In the genomic region with DNA sequence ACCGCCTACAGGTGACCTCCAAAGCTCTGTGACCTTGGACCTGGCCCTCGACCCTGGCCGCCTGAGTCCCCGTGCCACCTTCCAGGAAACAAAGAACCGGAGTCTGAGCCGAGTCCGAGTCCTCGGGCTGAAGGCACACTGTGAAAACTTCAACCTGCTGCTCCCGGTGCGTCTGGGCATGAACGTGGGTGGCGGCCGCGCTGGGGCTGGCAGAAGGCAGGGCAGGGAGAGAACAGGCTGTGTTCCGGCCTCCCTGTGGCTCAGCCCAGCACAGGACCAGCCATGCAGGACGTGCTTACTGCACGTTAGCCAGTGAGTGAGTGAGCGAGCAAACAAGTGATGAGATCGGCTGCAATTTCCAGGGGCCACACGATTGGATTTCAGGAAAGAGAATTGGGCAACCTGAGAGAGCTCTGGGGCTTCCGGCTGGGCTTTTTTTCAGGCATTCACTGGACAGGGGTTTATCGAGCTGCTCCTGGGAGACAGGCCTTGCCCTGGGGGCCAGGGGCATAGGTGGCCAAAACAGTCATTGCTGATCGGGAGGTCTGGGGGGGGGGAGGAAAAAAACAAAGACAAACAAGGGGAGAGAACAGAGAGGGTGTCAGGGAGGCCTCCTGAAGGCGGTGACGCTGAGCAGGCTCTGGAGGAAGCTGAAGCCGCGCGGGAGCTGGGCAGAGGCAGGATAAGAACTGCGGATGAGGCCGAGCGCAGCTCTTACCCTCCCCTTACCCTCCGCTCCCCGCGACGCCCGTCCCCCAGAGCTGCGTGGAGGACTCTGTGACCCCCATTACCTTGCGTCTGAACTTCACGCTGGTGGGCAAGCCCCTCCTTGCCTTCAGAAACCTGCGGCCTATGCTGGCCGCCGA, we compare ENCODE assay signal across 1 cellular context.
TF ChIP-seq lines count a peak whose summit lies in the region.

No MANE protein-coding gene starts in this region.

TF ChIP-seq in HepG2, 621 proteins besides CTCF, POLR2A, EP300 and RAD21 (continued from another document and continues in another):
- TF ChIP-seq FOXO4 (CRISPR knock-in tag; conservative IDR thresholded peaks at IDR 0.05): 0 out of 2 replicates have a peak, but pooled peaks have one; percentile 79
- TF ChIP-seq ZNF777 (CRISPR knock-in tag; IDR thresholded peaks at IDR 0.05): no peak
- TF ChIP-seq GATAD2A (CRISPR knock-in tag; IDR thresholded peaks at IDR 0.05): peak; percentile 51
- TF ChIP-seq ZNF775 (CRISPR knock-in tag; IDR thresholded peaks at IDR 0.05; ENCODE audit: borderline replicate concordance): no peak
- TF ChIP-seq SRF (IDR thresholded peaks at IDR 0.05; ENCODE audit: low read depth, low read length): no peak
- peak; percentile 92 for TF ChIP-seq ZNF431 (CRISPR knock-in tag; IDR thresholded peaks at IDR 0.05; ENCODE audit: borderline replicate concordance, low read depth)
- TF ChIP-seq, protein P1, sequence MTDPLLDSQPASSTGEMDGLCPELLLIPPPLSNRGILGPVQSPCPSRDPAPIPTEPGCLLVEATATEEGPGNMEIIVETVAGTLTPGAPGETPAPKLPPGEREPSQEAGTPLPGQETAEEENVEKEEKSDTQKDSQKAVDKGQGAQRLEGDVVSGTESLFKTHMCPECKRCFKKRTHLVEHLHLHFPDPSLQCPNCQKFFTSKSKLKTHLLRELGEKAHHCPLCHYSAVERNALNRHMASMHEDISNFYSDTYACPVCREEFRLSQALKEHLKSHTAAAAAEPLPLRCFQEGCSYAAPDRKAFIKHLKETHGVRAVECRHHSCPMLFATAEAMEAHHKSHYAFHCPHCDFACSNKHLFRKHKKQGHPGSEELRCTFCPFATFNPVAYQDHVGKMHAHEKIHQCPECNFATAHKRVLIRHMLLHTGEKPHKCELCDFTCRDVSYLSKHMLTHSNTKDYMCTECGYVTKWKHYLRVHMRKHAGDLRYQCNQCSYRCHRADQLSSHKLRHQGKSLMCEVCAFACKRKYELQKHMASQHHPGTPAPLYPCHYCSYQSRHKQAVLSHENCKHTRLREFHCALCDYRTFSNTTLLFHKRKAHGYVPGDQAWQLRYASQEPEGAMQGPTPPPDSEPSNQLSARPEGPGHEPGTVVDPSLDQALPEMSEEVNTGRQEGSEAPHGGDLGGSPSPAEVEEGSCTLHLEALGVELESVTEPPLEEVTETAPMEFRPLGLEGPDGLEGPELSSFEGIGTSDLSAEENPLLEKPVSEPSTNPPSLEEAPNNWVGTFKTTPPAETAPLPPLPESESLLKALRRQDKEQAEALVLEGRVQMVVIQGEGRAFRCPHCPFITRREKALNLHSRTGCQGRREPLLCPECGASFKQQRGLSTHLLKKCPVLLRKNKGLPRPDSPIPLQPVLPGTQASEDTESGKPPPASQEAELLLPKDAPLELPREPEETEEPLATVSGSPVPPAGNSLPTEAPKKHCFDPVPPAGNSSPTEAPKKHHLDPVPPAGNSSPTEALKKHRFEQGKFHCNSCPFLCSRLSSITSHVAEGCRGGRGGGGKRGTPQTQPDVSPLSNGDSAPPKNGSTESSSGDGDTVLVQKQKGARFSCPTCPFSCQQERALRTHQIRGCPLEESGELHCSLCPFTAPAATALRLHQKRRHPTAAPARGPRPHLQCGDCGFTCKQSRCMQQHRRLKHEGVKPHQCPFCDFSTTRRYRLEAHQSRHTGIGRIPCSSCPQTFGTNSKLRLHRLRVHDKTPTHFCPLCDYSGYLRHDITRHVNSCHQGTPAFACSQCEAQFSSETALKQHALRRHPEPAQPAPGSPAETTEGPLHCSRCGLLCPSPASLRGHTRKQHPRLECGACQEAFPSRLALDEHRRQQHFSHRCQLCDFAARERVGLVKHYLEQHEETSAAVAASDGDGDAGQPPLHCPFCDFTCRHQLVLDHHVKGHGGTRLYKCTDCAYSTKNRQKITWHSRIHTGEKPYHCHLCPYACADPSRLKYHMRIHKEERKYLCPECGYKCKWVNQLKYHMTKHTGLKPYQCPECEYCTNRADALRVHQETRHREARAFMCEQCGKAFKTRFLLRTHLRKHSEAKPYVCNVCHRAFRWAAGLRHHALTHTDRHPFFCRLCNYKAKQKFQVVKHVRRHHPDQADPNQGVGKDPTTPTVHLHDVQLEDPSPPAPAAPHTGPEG (CRISPR knock-in tag; IDR thresholded peaks at IDR 0.05): no peak
- TF ChIP-seq ZNF205 (CRISPR knock-in tag; IDR thresholded peaks at IDR 0.05): no peak
- no peak for TF ChIP-seq ZNF468 (CRISPR knock-in tag; IDR thresholded peaks at IDR 0.05)
- TF ChIP-seq ZNF749 (CRISPR knock-in tag; IDR thresholded peaks at IDR 0.05; ENCODE audit: borderline replicate concordance): no peak
- peak; percentile 56; the same call in 1 of the 2 replicates for TF ChIP-seq ARID4A (CRISPR knock-in tag; IDR thresholded peaks at IDR 0.05; ENCODE audit: borderline replicate concordance)
- TF ChIP-seq GABPB1 (CRISPR knock-in tag; IDR thresholded peaks at IDR 0.05): no peak; the same call in none of the 2 replicates
- no peak for TF ChIP-seq EHMT2 (IDR thresholded peaks at IDR 0.05; ENCODE audit: borderline replicate concordance, low read depth, low read length)
- 0 out of 2 replicates have a peak, but pooled peaks have one; percentile 27 for TF ChIP-seq ZNF776 (CRISPR knock-in tag; IDR thresholded peaks at IDR 0.05)
- no peak for TF ChIP-seq TEAD2 (CRISPR knock-in tag; IDR thresholded peaks at IDR 0.05)
- TF ChIP-seq MBD4 (IDR thresholded peaks at IDR 0.05; ENCODE audit: borderline replicate concordance, low read length): no peak
- TF ChIP-seq ZNF350 (CRISPR knock-in tag; IDR thresholded peaks at IDR 0.05; ENCODE audit: borderline replicate concordance, low read depth): peak; percentile 53
- no peak for TF ChIP-seq ZBTB8A (CRISPR knock-in tag; IDR thresholded peaks at IDR 0.05; ENCODE audit: borderline replicate concordance, low read depth)
- TF ChIP-seq ZC3H13 (CRISPR knock-in tag; IDR thresholded peaks at IDR 0.05): no peak
- TF ChIP-seq MYC (CRISPR knock-in tag; IDR thresholded peaks at IDR 0.05; ENCODE audit: borderline replicate concordance): 0 out of 2 replicates have a peak, but pooled peaks have one; percentile 39
- peak; percentile 28; the same call in 1 of the 2 replicates for TF ChIP-seq PHF8 (CRISPR knock-in tag; IDR thresholded peaks at IDR 0.05)
- TF ChIP-seq, protein P2, sequence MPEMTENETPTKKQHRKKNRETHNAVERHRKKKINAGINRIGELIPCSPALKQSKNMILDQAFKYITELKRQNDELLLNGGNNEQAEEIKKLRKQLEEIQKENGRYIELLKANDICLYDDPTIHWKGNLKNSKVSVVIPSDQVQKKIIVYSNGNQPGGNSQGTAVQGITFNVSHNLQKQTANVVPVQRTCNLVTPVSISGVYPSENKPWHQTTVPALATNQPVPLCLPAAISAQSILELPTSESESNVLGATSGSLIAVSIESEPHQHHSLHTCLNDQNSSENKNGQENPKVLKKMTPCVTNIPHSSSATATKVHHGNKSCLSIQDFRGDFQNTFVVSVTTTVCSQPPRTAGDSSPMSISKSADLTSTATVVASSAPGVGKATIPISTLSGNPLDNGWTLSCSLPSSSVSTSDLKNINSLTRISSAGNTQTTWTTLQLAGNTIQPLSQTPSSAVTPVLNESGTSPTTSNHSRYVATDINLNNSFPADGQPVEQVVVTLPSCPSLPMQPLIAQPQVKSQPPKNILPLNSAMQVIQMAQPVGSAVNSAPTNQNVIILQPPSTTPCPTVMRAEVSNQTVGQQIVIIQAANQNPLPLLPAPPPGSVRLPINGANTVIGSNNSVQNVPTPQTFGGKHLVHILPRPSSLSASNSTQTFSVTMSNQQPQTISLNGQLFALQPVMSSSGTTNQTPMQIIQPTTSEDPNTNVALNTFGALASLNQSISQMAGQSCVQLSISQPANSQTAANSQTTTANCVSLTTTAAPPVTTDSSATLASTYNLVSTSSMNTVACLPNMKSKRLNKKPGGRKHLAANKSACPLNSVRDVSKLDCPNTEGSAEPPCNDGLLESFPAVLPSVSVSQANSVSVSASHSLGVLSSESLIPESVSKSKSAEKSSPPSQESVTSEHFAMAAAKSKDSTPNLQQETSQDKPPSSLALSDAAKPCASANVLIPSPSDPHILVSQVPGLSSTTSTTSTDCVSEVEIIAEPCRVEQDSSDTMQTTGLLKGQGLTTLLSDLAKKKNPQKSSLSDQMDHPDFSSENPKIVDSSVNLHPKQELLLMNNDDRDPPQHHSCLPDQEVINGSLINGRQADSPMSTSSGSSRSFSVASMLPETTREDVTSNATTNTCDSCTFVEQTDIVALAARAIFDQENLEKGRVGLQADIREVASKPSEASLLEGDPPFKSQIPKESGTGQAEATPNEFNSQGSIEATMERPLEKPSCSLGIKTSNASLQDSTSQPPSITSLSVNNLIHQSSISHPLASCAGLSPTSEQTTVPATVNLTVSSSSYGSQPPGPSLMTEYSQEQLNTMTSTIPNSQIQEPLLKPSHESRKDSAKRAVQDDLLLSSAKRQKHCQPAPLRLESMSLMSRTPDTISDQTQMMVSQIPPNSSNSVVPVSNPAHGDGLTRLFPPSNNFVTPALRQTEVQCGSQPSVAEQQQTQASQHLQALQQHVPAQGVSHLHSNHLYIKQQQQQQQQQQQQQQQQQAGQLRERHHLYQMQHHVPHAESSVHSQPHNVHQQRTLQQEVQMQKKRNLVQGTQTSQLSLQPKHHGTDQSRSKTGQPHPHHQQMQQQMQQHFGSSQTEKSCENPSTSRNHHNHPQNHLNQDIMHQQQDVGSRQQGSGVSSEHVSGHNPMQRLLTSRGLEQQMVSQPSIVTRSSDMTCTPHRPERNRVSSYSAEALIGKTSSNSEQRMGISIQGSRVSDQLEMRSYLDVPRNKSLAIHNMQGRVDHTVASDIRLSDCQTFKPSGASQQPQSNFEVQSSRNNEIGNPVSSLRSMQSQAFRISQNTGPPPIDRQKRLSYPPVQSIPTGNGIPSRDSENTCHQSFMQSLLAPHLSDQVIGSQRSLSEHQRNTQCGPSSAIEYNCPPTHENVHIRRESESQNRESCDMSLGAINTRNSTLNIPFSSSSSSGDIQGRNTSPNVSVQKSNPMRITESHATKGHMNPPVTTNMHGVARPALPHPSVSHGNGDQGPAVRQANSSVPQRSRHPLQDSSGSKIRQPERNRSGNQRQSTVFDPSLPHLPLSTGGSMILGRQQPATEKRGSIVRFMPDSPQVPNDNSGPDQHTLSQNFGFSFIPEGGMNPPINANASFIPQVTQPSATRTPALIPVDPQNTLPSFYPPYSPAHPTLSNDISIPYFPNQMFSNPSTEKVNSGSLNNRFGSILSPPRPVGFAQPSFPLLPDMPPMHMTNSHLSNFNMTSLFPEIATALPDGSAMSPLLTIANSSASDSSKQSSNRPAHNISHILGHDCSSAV (CRISPR knock-in tag; IDR thresholded peaks at IDR 0.05; ENCODE audit: borderline replicate concordance): 0 out of 2 replicates have a peak, but pooled peaks have one; percentile 86
- peak; percentile 63; the same call in 1 of the 2 replicates for TF ChIP-seq TBX2 (CRISPR knock-in tag; IDR thresholded peaks at IDR 0.05; ENCODE audit: borderline replicate concordance)
- TF ChIP-seq, protein P3, sequence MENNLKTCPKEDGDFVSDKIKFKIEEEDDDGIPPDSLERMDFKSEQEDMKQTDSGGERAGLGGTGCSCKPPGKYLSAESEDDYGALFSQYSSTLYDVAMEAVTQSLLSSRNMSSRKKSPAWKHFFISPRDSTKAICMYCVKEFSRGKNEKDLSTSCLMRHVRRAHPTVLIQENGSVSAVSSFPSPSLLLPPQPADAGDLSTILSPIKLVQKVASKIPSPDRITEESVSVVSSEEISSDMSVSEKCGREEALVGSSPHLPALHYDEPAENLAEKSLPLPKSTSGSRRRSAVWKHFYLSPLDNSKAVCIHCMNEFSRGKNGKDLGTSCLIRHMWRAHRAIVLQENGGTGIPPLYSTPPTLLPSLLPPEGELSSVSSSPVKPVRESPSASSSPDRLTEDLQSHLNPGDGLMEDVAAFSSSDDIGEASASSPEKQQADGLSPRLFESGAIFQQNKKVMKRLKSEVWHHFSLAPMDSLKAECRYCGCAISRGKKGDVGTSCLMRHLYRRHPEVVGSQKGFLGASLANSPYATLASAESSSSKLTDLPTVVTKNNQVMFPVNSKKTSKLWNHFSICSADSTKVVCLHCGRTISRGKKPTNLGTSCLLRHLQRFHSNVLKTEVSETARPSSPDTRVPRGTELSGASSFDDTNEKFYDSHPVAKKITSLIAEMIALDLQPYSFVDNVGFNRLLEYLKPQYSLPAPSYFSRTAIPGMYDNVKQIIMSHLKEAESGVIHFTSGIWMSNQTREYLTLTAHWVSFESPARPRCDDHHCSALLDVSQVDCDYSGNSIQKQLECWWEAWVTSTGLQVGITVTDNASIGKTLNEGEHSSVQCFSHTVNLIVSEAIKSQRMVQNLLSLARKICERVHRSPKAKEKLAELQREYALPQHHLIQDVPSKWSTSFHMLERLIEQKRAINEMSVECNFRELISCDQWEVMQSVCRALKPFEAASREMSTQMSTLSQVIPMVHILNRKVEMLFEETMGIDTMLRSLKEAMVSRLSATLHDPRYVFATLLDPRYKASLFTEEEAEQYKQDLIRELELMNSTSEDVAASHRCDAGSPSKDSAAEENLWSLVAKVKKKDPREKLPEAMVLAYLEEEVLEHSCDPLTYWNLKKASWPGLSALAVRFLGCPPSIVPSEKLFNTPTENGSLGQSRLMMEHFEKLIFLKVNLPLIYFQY (CRISPR knock-in tag; IDR thresholded peaks at IDR 0.05; ENCODE audit: borderline replicate concordance): no peak
- TF ChIP-seq ZNF446 (CRISPR knock-in tag; IDR thresholded peaks at IDR 0.05): no peak
